9 cellular contexts compared by ENCODE assay signal in genomic region chr3:192514081-192514753, GRCh38.
A peak's percentile ranks its signal among the peaks of the same experiment; 100 is the strongest.
DNase-seq lines count a peak whose midpoint lies in the region; ATAC-seq and TF ChIP-seq lines count a peak whose summit lies in the region.
"Had no signal": no experiment of that assay in that cellular context is flagged by ENCODE, and none has a peak within 500 bp of the region (broad histone marks: within the 10 kb centered on the region; RNA-seq: fewer than 3 reads in every experiment).

No MANE protein-coding gene starts in this region.

- no peaks in the 10 kb centered on the region for H3K79me1 ChIP-seq in trophoblast cell (ENCODE audit: low read length)

- H3K27ac Mint-ChIP-seq in GM23338 = no peak overlapping the region
- H3K27ac Mint-ChIP-seq: dendritic cell treated with granulocyte-macrophage colony-stimulating factor and Interleukin-4, amounts not matched to agents 40 ng/mL and 50 ng/mL, for 4 days had no signal

- peaks cover 10% of the 10 kb centered on the region for H3K27me3 Mint-ChIP-seq in GM23338 (ENCODE audit: insufficient read depth, low read depth, poor library complexity)

- no peaks in the 10 kb centered on the region for H3K36me3 ChIP-seq in GM23338 (ENCODE audit: insufficient read depth)
- no peaks in the 10 kb centered on the region for H3K36me3 ChIP-seq in fibroblast of lung (ENCODE audit: control insufficient read depth, insufficient read depth, low read length)
- H3K36me3 ChIP-seq in trophoblast cell (ENCODE audit: control insufficient read depth in 1 of 2, insufficient read depth in 2 of 2, low read length in 2 of 2) = no peaks in the 10 kb centered on the region
- no peaks in the 10 kb centered on the region for H3K36me3 ChIP-seq in uterus

- H3K27me3 ChIP-seq in GM23338 (ENCODE audit: insufficient read depth) (peaks cover 12% of the 10 kb centered on the region; the same call in 1 of the 2 replicates), fibroblast of lung (ENCODE audit: control insufficient read depth, insufficient read depth, low read length) (no peaks in the 10 kb centered on the region), trophoblast cell (ENCODE audit: insufficient read depth, low read length) (no peaks in the 10 kb centered on the region), uterus (peaks cover 0 to 10% of the 10 kb centered on the region in 2 donors)

- no peak overlapping the region for H4K91ac ChIP-seq in trophoblast cell (ENCODE audit: low read depth, low read length)

- peak; percentile 26 to 42; a peak in 3 of 4 replicates for TF ChIP-seq CTCF in GM23338 (conservative IDR thresholded peaks at IDR 0.05; ENCODE audit: low read depth in 2 of 2)
- TF ChIP-seq CTCF in fibroblast of lung (conservative IDR thresholded peaks at IDR 0.05 in 1 of 2, IDR thresholded peaks at IDR 0.05 in 1 of 2; ENCODE audit: low read depth in 1 of 2, low read length in 2 of 2) = no peak
- TF ChIP-seq CTCF in uterus (IDR thresholded peaks at IDR 0.05) = no peak

- H3K9ac ChIP-seq in fibroblast of lung (ENCODE audit: insufficient read depth, low read length) (no peak overlapping the region), trophoblast cell (ENCODE audit: low read length) (no peak overlapping the region)

- H2BK12ac ChIP-seq in trophoblast cell (ENCODE audit: low read length) = no peak overlapping the region

- intact Hi-C loops in uterus (cut with DNase I; ENCODE audit: low total_unique reads) = no loop called here

- H3K79me2 ChIP-seq in GM23338 (replicated peaks; ENCODE audit: insufficient read depth) = no peaks in the 10 kb centered on the region
- H3K79me2 ChIP-seq in fibroblast of lung (ENCODE audit: control insufficient read depth, insufficient read depth, low read length) = no peaks in the 10 kb centered on the region
- no peaks in the 10 kb centered on the region for H3K79me2 ChIP-seq in trophoblast cell (ENCODE audit: control insufficient read depth, insufficient read depth, low read length, poor library complexity)

- peaks cover 4% of the 10 kb centered on the region; the same call in 1 of the 2 replicates for H3F3A ChIP-seq in GM23338 (replicated peaks; ENCODE audit: low read depth)

- peaks cover 14% of the 10 kb centered on the region for H3K4me1 Mint-ChIP-seq in GM23338

- H4K20me1 ChIP-seq in GM23338 (replicated peaks; ENCODE audit: insufficient read depth) (no peaks in the 10 kb centered on the region; the same call in 1 of the 2 replicates), fibroblast of lung (ENCODE audit: control insufficient read depth, extremely low read depth, insufficient read depth, low read length) (no peaks in the 10 kb centered on the region)

- H3K4me2 ChIP-seq in GM23338 = peak overlapping the region; percentile 92
- no peak overlapping the region for H3K4me2 ChIP-seq in fibroblast of lung (ENCODE audit: extremely low read depth, insufficient read depth, low read length)
- peak overlapping the region; percentile 96 for H3K4me2 ChIP-seq in trophoblast cell (ENCODE audit: low read length)

- H4K8ac ChIP-seq in trophoblast cell (ENCODE audit: low read depth, low read length) = no peak overlapping the region

- H3K9me3 Mint-ChIP-seq in GM23338 = peaks cover 3% of the 10 kb centered on the region; the same call in 1 of the 3 replicates
- H3K9me3 Mint-ChIP-seq: dendritic cell treated with granulocyte-macrophage colony-stimulating factor and Interleukin-4, amounts not matched to agents 40 ng/mL and 50 ng/mL, for 4 days had no signal

- no peak overlapping the region for H2BK5ac ChIP-seq in trophoblast cell (ENCODE audit: low read depth, low read length, poor library complexity)

- no peak overlapping the region for H2BK120ac ChIP-seq in trophoblast cell (ENCODE audit: insufficient read depth, low read length, poor library complexity)

- no peak overlapping the region for H2AK5ac ChIP-seq in trophoblast cell (ENCODE audit: low read length)

- ATAC-seq in GM23338 (peak; percentile 60), HG02571 (IDR thresholded peaks at IDR 0.05; ENCODE audit: unreplicated experiment) (no peak)

- peak overlapping the region; percentile 95 for H3K4me3 Mint-ChIP-seq in GM23338
- H3K4me3 Mint-ChIP-seq: dendritic cell treated with granulocyte-macrophage colony-stimulating factor and Interleukin-4, amounts not matched to agents 40 ng/mL and 50 ng/mL, for 4 days had no signal

- H3K36me3 Mint-ChIP-seq in GM23338 (ENCODE audit: low read depth) = no peaks in the 10 kb centered on the region

- H3K18ac ChIP-seq in trophoblast cell (ENCODE audit: low read length) = no peak overlapping the region

- DNase-seq in GM23338 (ENCODE audit: low spot score) = peak; percentile 90
- peak; percentile 34 for DNase-seq in NCI-H748 treated with DMSO at 0.1 percent for 48 hours (lab: John Stamatoyannopoulos, UW)
- peak; percentile 2 to 38 for DNase-seq in fibroblast of lung (ENCODE audit: low read depth in 2 of 2)
- DNase-seq in trophoblast cell = peak; percentile 6 to 43
- DNase-seq in uterus = no peak
- DNase-seq in activated naive CD4-positive, alpha-beta T cell treated with anti-CD3 and anti-CD28 coated beads, Interleukin-2, amount 50 U/mL, for 16 hours = no peak
- no peak for DNase-seq in activated effector memory CD4-positive, alpha-beta T cell treated with Interleukin-2 at 50 U/mL for 16 hours

- H3K9me3 ChIP-seq in fibroblast of lung (ENCODE audit: control insufficient read depth, insufficient read depth, low read depth, low read length) = no peaks in the 10 kb centered on the region
- H3K9me3 ChIP-seq in trophoblast cell (ENCODE audit: insufficient read depth, low read depth, low read length) = no peaks in the 10 kb centered on the region
- H3K9me3 ChIP-seq in uterus = no peaks in the 10 kb centered on the region

- 0 out of 2 replicates have a peak, but pooled peaks cover 5% of the 10 kb centered on the region for H3K9me2 ChIP-seq in GM23338 (ENCODE audit: insufficient read depth)

- no peak overlapping the region for H3K4ac ChIP-seq in trophoblast cell (ENCODE audit: low read depth, low read length)

- H3K23ac ChIP-seq in trophoblast cell (ENCODE audit: low read length) = no peak overlapping the region

- no peak for TF ChIP-seq POLR2A in uterus (IDR thresholded peaks at IDR 0.05)

- H2AFZ ChIP-seq in GM23338 (peak overlapping the region; percentile 99), fibroblast of lung (ENCODE audit: low read length) (no peak overlapping the region), trophoblast cell (ENCODE audit: insufficient read depth, low read length, poor library complexity) (peak overlapping the region; percentile 59)

- H3K27ac ChIP-seq in GM23338 (ENCODE audit: low read depth) (no peak overlapping the region), fibroblast of lung (ENCODE audit: insufficient read depth, low read length) (no peak overlapping the region), trophoblast cell (ENCODE audit: low read depth, low read length) (no peak overlapping the region), uterus (no peak overlapping the region)

- H3K4me3 ChIP-seq in GM23338 = peak overlapping the region; percentile 83
- no peak overlapping the region for H3K4me3 ChIP-seq in fibroblast of lung (replicated peaks in 1 of 4; ENCODE audit: control extremely low read depth in 1 of 4, insufficient read depth in 1 of 4, low read depth in 3 of 4, low read length in 4 of 4)
- peak overlapping the region; percentile 78 for H3K4me3 ChIP-seq in trophoblast cell (ENCODE audit: low read depth, low read length)
- H3K4me3 ChIP-seq in uterus = peak overlapping the region in 1 of 2 donors; percentile 26

- peaks cover 15% of the 10 kb centered on the region for H3K4me1 ChIP-seq in GM23338 (ENCODE audit: insufficient read depth)
- no peaks in the 10 kb centered on the region for H3K4me1 ChIP-seq in fibroblast of lung (ENCODE audit: control insufficient read depth, extremely low read depth, insufficient read depth, low read length)
- H3K4me1 ChIP-seq in trophoblast cell (ENCODE audit: control insufficient read depth in 1 of 2, insufficient read depth in 2 of 2, low read length in 2 of 2) = peaks cover 4 to 8% of the 10 kb centered on the region in 2 experiments
- H3K4me1 ChIP-seq in uterus = no peaks in the 10 kb centered on the region

- no CpG with 5 or more reads among the region's 39 CpGs for WGBS in trophoblast cell (ENCODE audit: extremely low coverage, insufficient coverage, insufficient read length)

- no peak overlapping the region for H3K14ac ChIP-seq in trophoblast cell (ENCODE audit: low read length)

- H4K12ac ChIP-seq in trophoblast cell (ENCODE audit: low read depth, low read length) = no peak overlapping the region

TF ChIP-seq in GM23338, 12 proteins besides CTCF, POLR2A, EP300 and RAD21:
- TF ChIP-seq REST (IDR thresholded peaks at IDR 0.05; ENCODE audit: unreplicated experiment) (peak; percentile 84), EZH2 (IDR thresholded peaks at IDR 0.05; ENCODE audit: low read depth, unreplicated experiment) (no peak)
TF ChIP-seq in GM23338: peak in this region for 1.

Comparison
In these comparisons a context has a peak if more than half of its experiments do, and no peak if none do; other contexts are left out.
1. DNase-seq: peak in GM23338 (single experiment), NCI-H748 treated with DMSO at 0.1 percent for 48 hours (single experiment), fibroblast of lung (2 of 2) and trophoblast cell (2 of 2); none in uterus (0 of 2), activated naive CD4-positive, alpha-beta T cell treated with anti-CD3 and anti-CD28 coated beads, Interleukin-2, amount 50 U/mL, for 16 hours (single experiment) and activated effector memory CD4-positive, alpha-beta T cell treated with Interleukin-2 at 50 U/mL for 16 hours (single experiment).
2. H3K4me3 ChIP-seq: peak in GM23338 (single experiment) and trophoblast cell (single experiment); none in fibroblast of lung (0 of 4).
3. CTCF ChIP-seq: peak in GM23338 (2 of 2); none in fibroblast of lung (0 of 2) and uterus (0 of 4).